In genomic region chr12:114655934-114656697, GRCh38 we compare ENCODE assay signal across 1 cellular context.
TF ChIP-seq lines count a peak whose summit lies in the region.

No MANE protein-coding gene starts in this region.

TF ChIP-seq in HEK293, 187 proteins besides CTCF, POLR2A, EP300 and RAD21 (continued from another document and continues in another):
- TF ChIP-seq ZNF48 (tag by site-specific recombination; IDR thresholded peaks at IDR 0.05) (no peak), OVOL3 (tag by site-specific recombination; IDR thresholded peaks at IDR 0.05) (peak; percentile 5), ZNF132 (tag by site-specific recombination; IDR thresholded peaks at IDR 0.05; ENCODE audit: borderline replicate concordance) (no peak), ZNF223 (tag by site-specific recombination; IDR thresholded peaks at IDR 0.05) (no peak; the same call in 1 of the 2 replicates), ZNF169 (tag by site-specific recombination; IDR thresholded peaks at IDR 0.05) (no peak), ZNF280D (tag by site-specific recombination; IDR thresholded peaks at IDR 0.05) (no peak), GLI4 (tag by site-specific recombination; IDR thresholded peaks at IDR 0.05) (no peak), ZNF23 (tag by site-specific recombination; IDR thresholded peaks at IDR 0.05; ENCODE audit: borderline replicate concordance) (no peak), ZNF146 (tag by site-specific recombination; IDR thresholded peaks at IDR 0.05) (0 out of 2 replicates have a peak, but pooled peaks have one; percentile 10), ZSCAN5A (tag by site-specific recombination; IDR thresholded peaks at IDR 0.05) (no peak), ZNF214 (tag by site-specific recombination; IDR thresholded peaks at IDR 0.05; ENCODE audit: borderline replicate concordance) (no peak), ZNF341 (tag by site-specific recombination; IDR thresholded peaks at IDR 0.05; ENCODE audit: low read depth) (no peak; the same call in 1 of the 2 replicates), PRDM4 (tag by site-specific recombination; IDR thresholded peaks at IDR 0.05) (peak; percentile 92), PRDM2 (tag by site-specific recombination; IDR thresholded peaks at IDR 0.05; ENCODE audit: borderline replicate concordance) (no peak), SALL2 (tag by site-specific recombination; IDR thresholded peaks at IDR 0.05; ENCODE audit: borderline replicate concordance) (no peak), ZNF26 (tag by site-specific recombination; IDR thresholded peaks at IDR 0.05) (no peak), ZNF155 (tag by site-specific recombination; IDR thresholded peaks at IDR 0.05) (no peak), ZNF416 (tag by site-specific recombination; IDR thresholded peaks at IDR 0.05) (no peak), ZNF2 (tag by site-specific recombination; IDR thresholded peaks at IDR 0.05) (0 out of 2 replicates have a peak, but pooled peaks have one; percentile 54), ZNF24 (tag by site-specific recombination; IDR thresholded peaks at IDR 0.05) (peak; percentile 65; the same call in 1 of the 2 replicates), YY1 (tag by site-specific recombination; IDR thresholded peaks at IDR 0.05) (no peak), ZIC2 (tag by site-specific recombination; IDR thresholded peaks at IDR 0.05) (peak; percentile 95), ZNF311 (tag by site-specific recombination; IDR thresholded peaks at IDR 0.05; ENCODE audit: borderline replicate concordance) (no peak), ZFP3 (tag by site-specific recombination; IDR thresholded peaks at IDR 0.05; ENCODE audit: low read depth) (no peak), TCF7L2 (IDR thresholded peaks at IDR 0.05; ENCODE audit: borderline replicate concordance, low read depth, low read length) (peak; percentile 100), ZNF221 (tag by site-specific recombination; IDR thresholded peaks at IDR 0.05; ENCODE audit: borderline replicate concordance) (no peak), MEIS1 (CRISPR knock-in tag; IDR thresholded peaks at IDR 0.05; ENCODE audit: borderline replicate concordance) (0 out of 2 replicates have a peak, but pooled peaks have one; percentile 34), ATF2 (tag by site-specific recombination; IDR thresholded peaks at IDR 0.05; ENCODE audit: low read depth) (peak; percentile 64; the same call in 1 of the 2 replicates), ZNF391 (tag by site-specific recombination; IDR thresholded peaks at IDR 0.05; ENCODE audit: borderline replicate concordance, low read depth) (0 out of 2 replicates have a peak, but pooled peaks have one; percentile 30), ZNF792 (tag by site-specific recombination; IDR thresholded peaks at IDR 0.05) (no peak), ZNF830 (tag by site-specific recombination; IDR thresholded peaks at IDR 0.05; ENCODE audit: low read depth) (no peak), PRDM1 (tag by site-specific recombination; IDR thresholded peaks at IDR 0.05) (no peak), ZNF274 (IDR thresholded peaks at IDR 0.05; ENCODE audit: low read length) (no peak), ZNF274 (tag by site-specific recombination; IDR thresholded peaks at IDR 0.05; ENCODE audit: borderline replicate concordance) (no peak), ZNF239 (tag by site-specific recombination; IDR thresholded peaks at IDR 0.05) (no peak), IKZF3 (tag by site-specific recombination; IDR thresholded peaks at IDR 0.05) (peak; percentile 91), ZNF174 (tag by site-specific recombination; IDR thresholded peaks at IDR 0.05) (no peak), ZSCAN4 (tag by site-specific recombination; IDR thresholded peaks at IDR 0.05) (no peak), ZNF37A (tag by site-specific recombination; IDR thresholded peaks at IDR 0.05) (no peak), GLIS2 (tag by site-specific recombination; IDR thresholded peaks at IDR 0.05) (no peak), FEZF1 (tag by site-specific recombination; IDR thresholded peaks at IDR 0.05) (peak; percentile 100), ZNF114 (tag by site-specific recombination; IDR thresholded peaks at IDR 0.05) (no peak), ZBTB44 (tag by site-specific recombination; IDR thresholded peaks at IDR 0.05) (peak; percentile 70), SP3 (tag by site-specific recombination; IDR thresholded peaks at IDR 0.05) (no peak)
